Comparison of ENCODE assay signal across 33 cellular contexts in the genomic region with DNA sequence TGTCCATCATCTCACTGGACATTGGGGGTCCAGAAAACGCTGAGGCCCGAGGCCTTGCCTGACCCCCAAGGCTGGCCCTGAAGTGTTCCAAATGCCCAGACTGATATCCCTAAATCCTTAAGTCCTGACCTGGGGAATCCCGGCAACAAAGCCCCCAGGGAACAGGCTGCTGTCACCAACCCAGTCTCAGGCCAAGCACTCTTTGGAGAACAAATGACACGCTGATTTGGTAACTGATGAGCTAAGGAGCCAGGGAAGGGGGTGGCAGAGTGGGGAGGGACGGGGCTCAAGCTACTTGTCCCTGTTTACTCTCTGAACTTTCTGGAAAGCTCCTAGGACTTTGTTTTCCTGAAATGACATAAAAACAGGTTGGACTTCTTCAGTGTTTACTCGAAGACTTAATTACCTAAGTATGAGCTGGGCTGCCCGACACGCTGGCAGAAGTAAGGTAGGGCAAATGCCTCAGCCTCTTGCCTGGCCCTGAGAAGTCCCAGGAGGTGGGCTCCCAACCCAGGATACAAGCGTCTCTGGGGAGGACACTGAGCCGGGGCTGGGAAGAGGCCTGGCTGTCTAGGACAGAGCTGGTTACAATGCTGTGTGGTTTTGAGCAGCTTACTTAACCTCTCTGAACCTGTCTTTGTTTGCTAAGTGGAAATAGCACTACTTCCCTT.
DNase-seq lines count a peak whose midpoint lies in the region; ATAC-seq, FAIRE-seq and TF ChIP-seq lines count a peak whose summit lies in the region.
"Had no signal": no experiment of that assay in that cellular context is flagged by ENCODE, and none has a peak within 500 bp of the region (broad histone marks: within the 10 kb centered on the region; RNA-seq: fewer than 3 reads in every experiment).

No MANE protein-coding gene starts in this region.

- no peak for FAIRE-seq in K562 (lab: Jason Lieb, UNC)
- FAIRE-seq: astrocyte, HTR-8/SVneo, urothelium cell line had no signal

- H3K27me3 Mint-ChIP-seq in nephron progenitor cell (ENCODE audit: low read depth, poor library complexity), result peaks cover 56% of the 10 kb centered on the region
- H3K27me3 Mint-ChIP-seq: dendritic cell treated with granulocyte-macrophage colony-stimulating factor and Interleukin-4, amounts not matched to agents 40 ng/mL and 50 ng/mL, for 4 days had no signal

- H3K27ac Mint-ChIP-seq in nephron progenitor cell, result no peak overlapping the region
- H3K27ac Mint-ChIP-seq: activated CD4-positive, alpha-beta T cell treated with anti-CD3 and anti-CD28 coated beads for 36 hours; activated naive CD8-positive, alpha-beta T cell treated with anti-CD3 and anti-CD28 coated beads, Interleukin-2, amount 10 ng/mL, durations not matched to agents 7 days and 5 days; dendritic cell treated with granulocyte-macrophage colony-stimulating factor and Interleukin-4, amounts not matched to agents 40 ng/mL and 50 ng/mL, for 4 days; nephron; stimulated activated naive B cell treated with anti-CD40 and anti-IgM and Interleukin-4, amounts not matched to agents 10 μg/mL and 1 μg/mL and 100 μg/mL, for 72 hours; T-helper 17 cell had no signal

- intact Hi-C loops in K562 (cut with micrococcal nuclease) (no loop called here), lower lobe of right lung (cut with DNase I) (no loop called here), thyroid gland (cut with DNase I) (no loop called here)

- H3K36me3 Mint-ChIP-seq in nephron progenitor cell (ENCODE audit: low read depth), result no peaks in the 10 kb centered on the region
- H3K36me3 Mint-ChIP-seq: activated naive CD8-positive, alpha-beta T cell treated with anti-CD3 and anti-CD28 coated beads, Interleukin-2, amount 10 ng/mL, durations not matched to agents 7 days and 5 days; CD8-positive, alpha-beta memory T cell; stimulated activated naive B cell treated with anti-CD40 and anti-IgM and Interleukin-4, amounts not matched to agents 10 μg/mL and 1 μg/mL and 100 μg/mL, for 72 hours had no signal

- H3K9me1 ChIP-seq in K562 (ENCODE audit: control insufficient read depth, insufficient read depth, low read length), result no peaks in the 10 kb centered on the region

- H3K27me3 ChIP-seq in K562 (ENCODE audit: control insufficient read depth in 2 of 2, insufficient read depth in 2 of 2, low read length in 2 of 2) (peaks cover 5 to 42% of the 10 kb centered on the region in 2 experiments; a peak in 3 of 5 replicates), lower lobe of right lung (ENCODE audit: low read depth) (no peaks in the 10 kb centered on the region), thyroid gland (no peaks in the 10 kb centered on the region)
- H3K27me3 ChIP-seq: gastrocnemius medialis, right atrium auricular region had no signal

- H3K4me1 ChIP-seq in K562 (replicated peaks in 1 of 2; ENCODE audit: control insufficient read depth in 2 of 2, insufficient read depth in 2 of 2, low read length in 2 of 2), result no peaks in the 10 kb centered on the region
- H3K4me1 ChIP-seq in lower lobe of right lung, result peaks cover 7% of the 10 kb centered on the region
- peaks cover 57 to 83% of the 10 kb centered on the region in 2 donors for H3K4me1 ChIP-seq in thyroid gland
- H3K4me1 ChIP-seq: gastrocnemius medialis, HAP-1, parathyroid adenoma, right atrium auricular region had no signal

- TF ChIP-seq POLR2A in K562 (conservative IDR thresholded peaks at IDR 0.05) (no peak), thyroid gland (IDR thresholded peaks at IDR 0.05) (no peak)

- no peak overlapping the region for H3K9ac ChIP-seq in K562 (ENCODE audit: insufficient read depth in 1 of 2, low read depth in 2 of 2, low read length in 2 of 2)
- H3K9ac ChIP-seq: parathyroid adenoma had no signal

- no peak overlapping the region for H2AFZ ChIP-seq in K562 (ENCODE audit: low read depth, low read length)
- H2AFZ ChIP-seq: parathyroid adenoma had no signal

- H3K36me3 ChIP-seq in K562 (ENCODE audit: control insufficient read depth, insufficient read depth, low read length) (no peaks in the 10 kb centered on the region), lower lobe of right lung (no peaks in the 10 kb centered on the region), thyroid gland (no peaks in the 10 kb centered on the region)
- H3K36me3 ChIP-seq: gastrocnemius medialis, HAP-1, right atrium auricular region had no signal

- TF ChIP-seq CTCF in K562 (IDR thresholded peaks at IDR 0.05 in 2 of 3, conservative IDR thresholded peaks at IDR 0.05 in 1 of 3; ENCODE audit: insufficient read depth in 2 of 3, low read depth in 1 of 3, low read length in 3 of 3), result no peak
- TF ChIP-seq CTCF in lower lobe of right lung (IDR thresholded peaks at IDR 0.05), result no peak
- no peak for TF ChIP-seq CTCF in thyroid gland (IDR thresholded peaks at IDR 0.05)
- TF ChIP-seq CTCF in nephron progenitor cell (IDR thresholded peaks at IDR 0.05), result no peak

- no peaks in the 10 kb centered on the region for H4K20me1 ChIP-seq in K562 (replicated peaks; ENCODE audit: control insufficient read depth, insufficient read depth, low read length)

- in situ Hi-C loops in K562 (cut with MboI), result no loop called here

- H3K9me3 Mint-ChIP-seq in nephron progenitor cell, result peaks cover 7% of the 10 kb centered on the region
- H3K9me3 Mint-ChIP-seq: activated naive CD8-positive, alpha-beta T cell treated with anti-CD3 and anti-CD28 coated beads, Interleukin-2, amount 10 ng/mL, durations not matched to agents 7 days and 5 days; CD8-positive, alpha-beta memory T cell; dendritic cell treated with granulocyte-macrophage colony-stimulating factor and Interleukin-4, amounts not matched to agents 40 ng/mL and 50 ng/mL, for 4 days; stimulated activated naive B cell treated with anti-CD40 and anti-IgM and Interleukin-4, amounts not matched to agents 10 μg/mL and 1 μg/mL and 100 μg/mL, for 72 hours had no signal

- ATAC-seq in K562, result no peak
- peak; percentile 72 to 75 for ATAC-seq in lower lobe of right lung
- ATAC-seq: activated CD4-positive, alpha-beta T cell treated with anti-CD3 and anti-CD28 coated beads for 36 hours; gastrocnemius medialis; left lobe of liver; SK-N-SH treated with all-trans-retinoic acid at 6 μM for 48 hours; stimulated activated naive B cell treated with anti-CD40 and anti-IgM and Interleukin-4, amounts not matched to agents 10 μg/mL and 1 μg/mL and 100 μg/mL, for 72 hours; T-helper 17 cell had no signal

- no peak overlapping the region for H3K4me3 Mint-ChIP-seq in nephron progenitor cell
- H3K4me3 Mint-ChIP-seq: activated CD4-positive, alpha-beta T cell treated with anti-CD3 and anti-CD28 coated beads for 36 hours; activated naive CD8-positive, alpha-beta T cell treated with anti-CD3 and anti-CD28 coated beads, Interleukin-2, amount 10 ng/mL, durations not matched to agents 7 days and 5 days; CD8-positive, alpha-beta memory T cell; dendritic cell treated with granulocyte-macrophage colony-stimulating factor and Interleukin-4, amounts not matched to agents 40 ng/mL and 50 ng/mL, for 4 days; nephron; stimulated activated naive B cell treated with anti-CD40 and anti-IgM and Interleukin-4, amounts not matched to agents 10 μg/mL and 1 μg/mL and 100 μg/mL, for 72 hours; T-helper 17 cell had no signal

- POLR2A ChIA-PET in K562 (lab: Yijun Ruan, JAX), result interaction anchor here (0.8 to 0.9 kb wide), 2 partner anchors 20 to 382 kb away, joined by 3 read pairs; no protein-coding TSS in a partner anchor

- BruUV-seq in K562 (replicated peaks; lab: Mats Ljungman, UMichigan), result no TSS peak

- DNase-seq in DMS53 (lab: John Stamatoyannopoulos, UW) (peak; percentile 24), DMS53 treated with DMSO at 0.1 percent for 48 hours (lab: John Stamatoyannopoulos, UW; ENCODE audit: unreplicated experiment) (no peak), K562 (ENCODE audit: extremely low read depth in 1 of 4, low spot score in 3 of 4) (no peak), lower lobe of right lung (peak; percentile 68), thyroid gland (no peak), nephron progenitor cell (no peak), Kasumi-1 (lab: John Stamatoyannopoulos, UW) (no peak)
- DNase-seq in activated CD4-positive, alpha-beta T cell treated with anti-CD3 and anti-CD28 coated beads, Interleukin-2, amount 50 U/mL, for 48 hours, result no peak
- DNase-seq: activated CD4-positive, alpha-beta T cell treated with anti-CD3 and anti-CD28 coated beads for 36 hours; activated gamma-delta T cell; activated naive CD8-positive, alpha-beta T cell treated with anti-CD3 and anti-CD28 coated beads, Interleukin-2, amount 10 ng/mL, durations not matched to agents 7 days and 5 days; activated T-cell treated with anti-CD3 and anti-CD28 coated beads, Interleukin-2, amount 50 U/mL, for 1 hour; CD8-positive, alpha-beta memory T cell; central memory CD4-positive, alpha-beta T cell; gastrocnemius medialis; GF-D8; hippocampal formation; MV-4-11; NCI-H146; NCI-H446 treated with DMSO at 0.1 percent for 48 hours; stimulated activated naive B cell treated with anti-CD40 and anti-IgM and Interleukin-4, amounts not matched to agents 10 μg/mL and 1 μg/mL and 100 μg/mL, for 72 hours; T-helper 17 cell had no signal

- whole genome bisulfite sequencing in K562 (ENCODE audit: insufficient coverage, low coverage, missing lambda C conversion rate), result 0% methylated on average over 9 of the region's 10 CpGs
- 60 to 79% methylated on average over 10 of the region's 10 CpGs for WGBS in thyroid gland, 2 donors

- H3K27ac ChIP-seq in K562 (ENCODE audit: extremely low read depth, low read depth, low read length) (no peak overlapping the region), lower lobe of right lung (peak overlapping the region; percentile 67), thyroid gland (peak overlapping the region in 2 of 3 donors; percentile 28 to 63)
- H3K27ac ChIP-seq: 22Rv1, gastrocnemius medialis, parathyroid adenoma, right atrium auricular region had no signal

- H3K9me3 ChIP-seq in K562 (replicated peaks; ENCODE audit: control insufficient read depth, insufficient read depth, low read depth, low read length) (no peaks in the 10 kb centered on the region), lower lobe of right lung (no peaks in the 10 kb centered on the region), thyroid gland (no peaks in the 10 kb centered on the region)
- H3K9me3 ChIP-seq: gastrocnemius medialis, HAP-1, right atrium auricular region had no signal

- peaks cover 29% of the 10 kb centered on the region for H3K4me1 Mint-ChIP-seq in nephron progenitor cell
- H3K4me1 Mint-ChIP-seq: activated CD4-positive, alpha-beta T cell treated with anti-CD3 and anti-CD28 coated beads for 36 hours; activated naive CD8-positive, alpha-beta T cell treated with anti-CD3 and anti-CD28 coated beads, Interleukin-2, amount 10 ng/mL, durations not matched to agents 7 days and 5 days; CD8-positive, alpha-beta memory T cell; stimulated activated naive B cell treated with anti-CD40 and anti-IgM and Interleukin-4, amounts not matched to agents 10 μg/mL and 1 μg/mL and 100 μg/mL, for 72 hours; T-helper 17 cell had no signal

- H3K4me3 ChIP-seq in K562, result no peak overlapping the region
- no peak overlapping the region for H3K4me3 ChIP-seq in lower lobe of right lung
- no peak overlapping the region for H3K4me3 ChIP-seq in thyroid gland (replicated peaks in 1 of 3)
- H3K4me3 ChIP-seq: gastrocnemius medialis, HAP-1, right atrium auricular region had no signal

- TF ChIP-seq RAD21 in K562 (CRISPR knock-in tag; conservative IDR thresholded peaks at IDR 0.05 in 1 of 2, IDR thresholded peaks at IDR 0.05 in 1 of 2), result no peak

- no peaks in the 10 kb centered on the region for H3K79me2 ChIP-seq in K562 (ENCODE audit: control insufficient read depth, insufficient read depth, low read length)
- H3K79me2 ChIP-seq: parathyroid adenoma had no signal

- TF ChIP-seq EP300 in K562 (IDR thresholded peaks at IDR 0.05; ENCODE audit: low read length), result no peak

- CTCF ChIA-PET in K562 (lab: Yijun Ruan, JAX; ENCODE audit: low intra/inter-chr PET ratio), result no interaction called here

- H3K4me2 ChIP-seq in K562 (ENCODE audit: insufficient read depth, low read length), result no peak overlapping the region

Comparison
In these comparisons a context has a peak if more than half of its experiments do, and no peak if none do; other contexts are left out.
1. DNase-seq: peak in DMS53 (single experiment) and lower lobe of right lung (single experiment); none in DMS53 treated with DMSO at 0.1 percent for 48 hours (single experiment), K562 (0 of 4), thyroid gland (0 of 2), activated CD4-positive, alpha-beta T cell treated with anti-CD3 and anti-CD28 coated beads, Interleukin-2, amount 50 U/mL, for 48 hours (0 of 2), nephron progenitor cell (single experiment) and Kasumi-1 (0 of 2).